22 cellular contexts compared by ENCODE assay signal in genomic region chr2:172279843-172280242, GRCh38.
A peak's percentile ranks its signal among the peaks of the same experiment; 100 is the strongest.
DNase-seq lines count a peak whose midpoint lies in the region; ATAC-seq and TF ChIP-seq lines count a peak whose summit lies in the region.
"Had no signal": no experiment of that assay in that cellular context is flagged by ENCODE, and none has a peak within 500 bp of the region (broad histone marks: within the 10 kb centered on the region; RNA-seq: fewer than 3 reads in every experiment).

No MANE protein-coding gene starts in this region.

- dilution Hi-C loops in mammary epithelial cell (cut with HindIII; ENCODE audit: low sequenced_read_pairs) = no loop called here

- CTCF ChIA-PET in mammary epithelial cell (lab: Charles Lee; ENCODE audit: low non-redundant PET) = no interaction called here

- H3K27ac Mint-ChIP-seq in activated naive CD8-positive, alpha-beta T cell treated with anti-CD3 and anti-CD28 coated beads for 36 hours = no peak overlapping the region
- H3K27ac Mint-ChIP-seq: T-helper 1 cell treated with Interleukin-12 subunit alpha and Interleukin-12 subunit beta and Interleukin-4 antibody, amounts not matched to agents 30 μg/mL and 1 μg/mL, for 36 hours had no signal

- H4K20me1 ChIP-seq in Loucy (ENCODE audit: insufficient read depth, low read length, poor library complexity, severe bottlenecking) (no peaks in the 10 kb centered on the region), mammary epithelial cell (ENCODE audit: insufficient read depth, low read length) (no peaks in the 10 kb centered on the region)
- H4K20me1 ChIP-seq: BLaER1 had no signal

- H3K9me2 ChIP-seq in Loucy (replicated peaks; ENCODE audit: low read depth, low read length) = no peaks in the 10 kb centered on the region

- no peaks in the 10 kb centered on the region for H3K79me2 ChIP-seq in Loucy (ENCODE audit: insufficient read depth, low read length)
- H3K79me2 ChIP-seq in mammary epithelial cell (ENCODE audit: insufficient read depth, low read length) = no peaks in the 10 kb centered on the region

- ATAC-seq in mucosa of descending colon = peak; percentile 23
- ATAC-seq: Right ventricle myocardium inferior had no signal

- H3K27me3 ChIP-seq in Loucy (ENCODE audit: insufficient read depth, low read length, poor library complexity, severe bottlenecking) (no peaks in the 10 kb centered on the region), mammary epithelial cell (ENCODE audit: insufficient read depth, low read length) (no peaks in the 10 kb centered on the region)
- H3K27me3 ChIP-seq: BLaER1 had no signal

- no peak overlapping the region for H3K4me2 ChIP-seq in Loucy (ENCODE audit: low read depth, low read length, poor library complexity, severe bottlenecking)
- H3K4me2 ChIP-seq in mammary epithelial cell (ENCODE audit: insufficient read depth, low read depth, low read length) = no peak overlapping the region
- H3K4me2 ChIP-seq: KMS-11 had no signal

- H3K4me1 ChIP-seq in Loucy (ENCODE audit: insufficient read depth, low read length, poor library complexity, severe bottlenecking) (peaks cover 65% of the 10 kb centered on the region), mammary epithelial cell (ENCODE audit: insufficient read depth, low read length) (peaks cover 39% of the 10 kb centered on the region), mucosa of descending colon (ENCODE audit: low read depth) (no peaks in the 10 kb centered on the region)

- no peak overlapping the region for H3K27ac ChIP-seq in mammary epithelial cell (ENCODE audit: insufficient read depth, low read depth, low read length)
- H3K27ac ChIP-seq: KMS-11 had no signal

- H3K9me3 ChIP-seq in Loucy (ENCODE audit: insufficient read depth, low read depth, low read length) (no peaks in the 10 kb centered on the region; the same call in 1 of the 2 replicates), mammary epithelial cell (replicated peaks; ENCODE audit: insufficient read depth, low read length) (no peaks in the 10 kb centered on the region), mucosa of descending colon (peaks cover 4% of the 10 kb centered on the region)

- in situ Hi-C loops in mammary epithelial cell (cut with MboI; ENCODE audit: low sequenced_read_pairs in 2 of 2) = loop anchor here (10.0 kb wide), 2 partner anchors 105 to 185 kb away; no protein-coding TSS in a partner anchor

- no peaks in the 10 kb centered on the region for H3K36me3 ChIP-seq in Loucy (ENCODE audit: insufficient read depth, low read length)
- no peaks in the 10 kb centered on the region for H3K36me3 ChIP-seq in mammary epithelial cell (ENCODE audit: insufficient read depth, low read length)
- H3K36me3 ChIP-seq in mucosa of descending colon (ENCODE audit: low read depth) = no peaks in the 10 kb centered on the region
- H3K36me3 ChIP-seq: BLaER1 had no signal

- TF ChIP-seq CTCF in Loucy (conservative IDR thresholded peaks at IDR 0.05; ENCODE audit: low read length) (no peak), mammary epithelial cell (conservative IDR thresholded peaks at IDR 0.05 in 1 of 2, IDR thresholded peaks at IDR 0.05 in 1 of 2; ENCODE audit: extremely low read depth in 1 of 2, insufficient read depth in 1 of 2, low read depth in 1 of 2, low read length in 2 of 2) (peak; percentile 9 to 38), mucosa of descending colon (IDR thresholded peaks at IDR 0.05) (no peak)

- BruUV-seq in mammary epithelial cell (replicated peaks; lab: Mats Ljungman, UMichigan) = no TSS peak

- H2AFZ ChIP-seq in Loucy (ENCODE audit: low read length) (0 out of 2 replicates have a peak overlapping the region, but pooled peaks have one; percentile 34), mammary epithelial cell (ENCODE audit: low read depth, low read length) (no peak overlapping the region)

- DNase-seq in DMS53 (lab: John Stamatoyannopoulos, UW) = peak; percentile 30
- no peak for DNase-seq in DMS53 treated with DMSO at 0.1 percent for 48 hours (lab: John Stamatoyannopoulos, UW; ENCODE audit: unreplicated experiment)
- peak; percentile 30 for DNase-seq in mammary epithelial cell
- DNase-seq in mucosa of descending colon = no peak
- DNase-seq in activated naive CD8-positive, alpha-beta T cell treated with anti-CD3 and anti-CD28 coated beads for 36 hours = no peak
- DNase-seq in activated CD4-positive, alpha-beta T cell treated with anti-CD3 and anti-CD28 coated beads for 4 hours = no peak
- no peak for DNase-seq in NCI-H1105 (lab: John Stamatoyannopoulos, UW)
- DNase-seq: 8988T; Caco-2; DMS79 treated with DMSO at 0.1 percent for 48 hours; GDM1; HCEC 1CT; NCI-H1417 treated with DMSO at 0.1 percent for 48 hours; NCI-H2029 treated with DMSO at 0.1 percent for 48 hours; NCI-H510A treated with DMSO at 0.1 percent for 48 hours; NK-92 treated with Interleukin-12 subunit alpha and Interleukin-12 subunit beta, amount 100 ng/mL, for 24 hours; OCI-M1 had no signal

- intact Hi-C loops in mammary epithelial cell (cut with micrococcal nuclease) = loop anchor here (1.0 to 5.0 kb wide), 6 partner anchors 48 to 162 kb away; no protein-coding TSS in a partner anchor
- intact Hi-C loops in mucosa of descending colon (cut with DNase I, micrococcal nuclease) = no loop called here

- H3K4me3 ChIP-seq in Loucy (ENCODE audit: low read length, poor library complexity, severe bottlenecking) (no peak overlapping the region), mammary epithelial cell (replicated peaks in 1 of 3; ENCODE audit: insufficient read depth in 1 of 3, low read depth in 2 of 3, low read length in 3 of 3) (no peak overlapping the region), mucosa of descending colon (no peak overlapping the region)
- H3K4me3 ChIP-seq: BLaER1 had no signal

- no peak overlapping the region for H3K4me3 Mint-ChIP-seq in activated naive CD8-positive, alpha-beta T cell treated with anti-CD3 and anti-CD28 coated beads for 36 hours
- H3K4me3 Mint-ChIP-seq: T-helper 1 cell treated with Interleukin-12 subunit alpha and Interleukin-12 subunit beta and Interleukin-4 antibody, amounts not matched to agents 30 μg/mL and 1 μg/mL, for 36 hours had no signal

- H3K9ac ChIP-seq in Loucy (ENCODE audit: low read depth, low read length, poor library complexity, severe bottlenecking) (no peak overlapping the region), mammary epithelial cell (ENCODE audit: insufficient read depth, low read length) (no peak overlapping the region)
- H3K9ac ChIP-seq: BLaER1, KMS-11 had no signal

- H3F3A ChIP-seq in Loucy (ENCODE audit: low read depth) = no peaks in the 10 kb centered on the region

- H3K36me3 Mint-ChIP-seq in activated naive CD8-positive, alpha-beta T cell treated with anti-CD3 and anti-CD28 coated beads for 36 hours = peaks cover 3% of the 10 kb centered on the region

- H3K9me3 Mint-ChIP-seq in activated naive CD8-positive, alpha-beta T cell treated with anti-CD3 and anti-CD28 coated beads for 36 hours = peaks cover 3% of the 10 kb centered on the region

- H3K4me1 Mint-ChIP-seq in activated naive CD8-positive, alpha-beta T cell treated with anti-CD3 and anti-CD28 coated beads for 36 hours = peaks cover 7% of the 10 kb centered on the region

- H3K27me3 Mint-ChIP-seq in activated naive CD8-positive, alpha-beta T cell treated with anti-CD3 and anti-CD28 coated beads for 36 hours = peaks cover 5% of the 10 kb centered on the region

Comparison
In these comparisons a context has a peak if more than half of its experiments do, and no peak if none do; other contexts are left out.
1. DNase-seq: peak in DMS53 (single experiment) and mammary epithelial cell (single experiment); none in DMS53 treated with DMSO at 0.1 percent for 48 hours (single experiment), mucosa of descending colon (0 of 3), activated naive CD8-positive, alpha-beta T cell treated with anti-CD3 and anti-CD28 coated beads for 36 hours (single experiment), activated CD4-positive, alpha-beta T cell treated with anti-CD3 and anti-CD28 coated beads for 4 hours (0 of 2) and NCI-H1105 (single experiment).
2. CTCF ChIP-seq: peak in mammary epithelial cell (2 of 2); none in Loucy (single experiment) and mucosa of descending colon (single experiment).